Comparison of ENCODE assay signal across 15 cellular contexts in the genomic region with DNA sequence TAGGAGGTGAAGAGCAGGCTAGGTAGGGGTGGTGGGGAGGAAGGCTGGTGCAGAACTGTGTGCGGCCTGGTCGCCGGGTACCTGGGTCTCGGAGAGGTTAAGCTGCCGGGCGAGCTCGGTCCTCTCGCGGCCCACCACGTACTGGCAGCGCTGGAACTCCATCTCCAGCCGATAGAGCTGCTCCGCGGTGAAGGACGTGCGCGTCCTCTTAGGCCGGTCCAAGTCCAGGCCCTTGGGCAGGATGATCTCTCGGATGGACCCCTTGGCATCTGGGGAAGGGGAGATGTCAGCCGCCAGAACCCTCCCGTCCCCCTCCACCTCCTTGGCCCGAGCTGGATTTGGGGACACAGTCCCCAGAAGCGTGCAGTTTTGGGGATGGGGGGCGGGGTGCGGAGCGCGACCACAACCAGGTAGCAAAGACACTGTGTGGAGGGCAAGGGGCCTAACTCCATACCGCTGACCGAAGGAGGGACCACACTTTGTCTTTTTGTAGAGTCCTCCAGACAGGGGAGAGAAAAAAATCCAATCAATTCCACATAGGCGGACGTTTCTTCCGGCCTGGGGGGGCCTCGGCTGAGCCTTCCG. TPM values are rescaled to one million over a fixed set of nuclear protein-coding genes. Genes with fewer than 3 reads are reported as not detected.
DNase-seq lines count a peak whose midpoint lies in the region; TF ChIP-seq lines count a peak whose summit lies in the region.
"Had no signal": no experiment of that assay in that cellular context is flagged by ENCODE, and none has a peak within 500 bp of the region (broad histone marks: within the 10 kb centered on the region; RNA-seq: fewer than 3 reads in every experiment).

No MANE protein-coding gene starts in this region.

- H3K4me1 ChIP-seq in left ventricle myocardium inferior (peaks cover 52% of the 10 kb centered on the region), colonic mucosa (peaks cover 11% of the 10 kb centered on the region)
- H3K4me1 ChIP-seq: BE2C had no signal

- no peak overlapping the region for H3K27ac ChIP-seq in left ventricle myocardium inferior (replicated peaks)
- no peak overlapping the region for H3K27ac ChIP-seq in colonic mucosa

- TF ChIP-seq CTCF in left ventricle myocardium inferior (IDR thresholded peaks at IDR 0.05; ENCODE audit: borderline replicate concordance) (no peak), colonic mucosa (IDR thresholded peaks at IDR 0.05) (no peak), nephron (IDR thresholded peaks at IDR 0.05; ENCODE audit: unreplicated experiment in 3 of 3) (no peak), type B pancreatic cell (conservative IDR thresholded peaks at IDR 0.05) (no peak)

- H3K9me3 ChIP-seq in left ventricle myocardium inferior (replicated peaks) (no peaks in the 10 kb centered on the region), colonic mucosa (no peaks in the 10 kb centered on the region)
- H3K9me3 ChIP-seq: BE2C had no signal

- no peaks in the 10 kb centered on the region for H3K36me3 ChIP-seq in left ventricle myocardium inferior
- H3K36me3 ChIP-seq in colonic mucosa, result no peaks in the 10 kb centered on the region
- H3K36me3 ChIP-seq: BE2C had no signal

- no peak overlapping the region for H3K27ac Mint-ChIP-seq in nephron
- H3K27ac Mint-ChIP-seq in type B pancreatic cell, result no peak overlapping the region
- H3K27ac Mint-ChIP-seq: activated naive CD4-positive, alpha-beta T cell treated with anti-CD3 and anti-CD28 coated beads, Interleukin-2, amount 50 U/mL, for 24 hours had no signal

- DNase-seq in left ventricle myocardium inferior (no peak), cardiac septum (ENCODE audit: low spot score) (no peak), colonic mucosa (no peak), type B pancreatic cell (ENCODE audit: extremely low spot score, unreplicated experiment) (no peak), NCI-H2029 treated with DMSO at 0.1 percent for 48 hours (lab: John Stamatoyannopoulos, UW) (no peak), GDM1 (lab: John Stamatoyannopoulos, UW) (no peak)
- DNase-seq in stimulated activated naive CD4-positive, alpha-beta T cell treated with Interleukin-2 at 50 U/mL for 16 hours (lab: John Stamatoyannopoulos, UW), result no peak
- DNase-seq: activated CD4-positive, alpha-beta T cell treated with anti-CD3 and anti-CD28 coated beads, Interleukin-2, amount 10 ng/mL, durations not matched to agents 7 days and 5 days; BE2C; effector CD4-positive, alpha-beta T cell; NCI-H748 treated with DMSO at 0.1 percent for 48 hours had no signal

- peaks cover 98% of the 10 kb centered on the region for H3K27me3 Mint-ChIP-seq in nephron (ENCODE audit: low read depth)
- peaks cover 88% of the 10 kb centered on the region for H3K27me3 Mint-ChIP-seq in type B pancreatic cell

- H3K4me3 ChIP-seq in left ventricle myocardium inferior, result peak overlapping the region; percentile 58
- peak overlapping the region; percentile 28 for H3K4me3 ChIP-seq in colonic mucosa

- H3K9ac ChIP-seq in colonic mucosa (ENCODE audit: low read depth in 2 of 2, low read length in 2 of 2), result no peak overlapping the region

- intact Hi-C loops in left ventricle myocardium inferior (cut with micrococcal nuclease) (no loop called here), cardiac septum (cut with DNase I) (no loop called here), colonic mucosa (cut with DNase I) (no loop called here)

- H3K27me3 ChIP-seq in left ventricle myocardium inferior (ENCODE audit: low read depth) (peaks cover 99% of the 10 kb centered on the region), colonic mucosa (peaks cover 97% of the 10 kb centered on the region)

- H3K4me1 Mint-ChIP-seq in nephron (peaks cover 45% of the 10 kb centered on the region), type B pancreatic cell (ENCODE audit: unreplicated experiment) (peaks cover 13% of the 10 kb centered on the region)

- no peaks in the 10 kb centered on the region for H3K36me3 Mint-ChIP-seq in nephron (ENCODE audit: low read depth)
- H3K36me3 Mint-ChIP-seq in type B pancreatic cell, result peaks cover 3% of the 10 kb centered on the region
- H3K36me3 Mint-ChIP-seq: activated naive CD4-positive, alpha-beta T cell treated with anti-CD3 and anti-CD28 coated beads, Interleukin-2, amount 50 U/mL, for 24 hours had no signal

- peaks cover 7% of the 10 kb centered on the region for H3K9me3 Mint-ChIP-seq in nephron
- H3K9me3 Mint-ChIP-seq in type B pancreatic cell, result no peaks in the 10 kb centered on the region
- H3K9me3 Mint-ChIP-seq: activated CD4-positive, alpha-beta T cell treated with anti-CD3 and anti-CD28 coated beads, Interleukin-2, amount 10 ng/mL, durations not matched to agents 7 days and 5 days; activated naive CD4-positive, alpha-beta T cell treated with anti-CD3 and anti-CD28 coated beads, Interleukin-2, amount 50 U/mL, for 24 hours had no signal

- peak overlapping the region; percentile 38 to 69 (median 67) for H3K4me3 Mint-ChIP-seq in nephron
- peak overlapping the region; percentile 72 for H3K4me3 Mint-ChIP-seq in type B pancreatic cell
- H3K4me3 Mint-ChIP-seq: activated CD4-positive, alpha-beta T cell treated with anti-CD3 and anti-CD28 coated beads, Interleukin-2, amount 10 ng/mL, durations not matched to agents 7 days and 5 days; activated naive CD4-positive, alpha-beta T cell treated with anti-CD3 and anti-CD28 coated beads, Interleukin-2, amount 50 U/mL, for 24 hours had no signal

RNA-seq across cellular contexts. Expression of a gene that starts 1.6 kb away (rescaled TPM):
- not detected for total RNA-seq in left ventricle myocardium inferior
- total RNA-seq in cardiac septum, result not detected
- total RNA-seq in colonic mucosa, result not detected
- total RNA-seq in type B pancreatic cell (ENCODE audit: low replicate concordance), result 0.58 TPM in 1 of 2 replicates, not detected in the other
- total RNA-seq: activated CD4-positive, alpha-beta T cell treated with anti-CD3 and anti-CD28 coated beads, Interleukin-2, amount 10 ng/mL, durations not matched to agents 7 days and 5 days; HT-29; mononuclear cell had no signal
